ENCODE assay signal across 7 cellular contexts in the genomic region with DNA sequence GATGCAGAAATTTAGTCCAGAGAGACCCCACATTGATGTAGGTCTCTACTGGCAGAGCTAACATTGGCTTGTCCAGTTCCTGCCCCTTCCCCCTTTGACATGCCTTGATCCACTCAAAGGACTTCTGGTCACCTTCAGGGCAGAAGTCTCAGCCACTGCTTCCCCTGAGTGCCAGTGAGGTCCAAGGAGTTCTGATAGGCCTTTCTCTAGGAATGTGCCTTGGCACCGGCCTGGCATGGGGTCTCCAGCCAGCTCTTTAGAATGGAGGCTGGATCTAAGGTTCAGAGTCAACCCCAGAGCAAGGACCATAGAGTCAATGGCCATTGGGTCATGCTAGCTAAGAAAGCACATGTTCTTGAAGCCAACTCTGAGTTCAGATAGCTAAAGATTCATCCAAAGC.
"Had no signal": no experiment of that assay in that cellular context is flagged by ENCODE, and none has a peak within 500 bp of the region (broad histone marks: within the 10 kb centered on the region; RNA-seq: fewer than 3 reads in every experiment).

No MANE protein-coding gene starts in this region.

- H3K27ac Mint-ChIP-seq: IgD-negative memory B cell had no signal

- H3K4me3 ChIP-seq: K562 had no signal

- H3K4me3 Mint-ChIP-seq: IgD-negative memory B cell had no signal

- DNase-seq: IMR-90, KBM-7 had no signal

- H3K27me3 Mint-ChIP-seq: IgD-negative memory B cell had no signal

- FAIRE-seq: HepG2, HTR-8/SVneo, K562 had no signal

- H3K27ac ChIP-seq: HL-60 had no signal

- ATAC-seq: HepG2, K562 had no signal
